ENCODE assay signal across 12 cellular contexts in genomic region chr2:46979611-46980010, GRCh38. TPM values are rescaled to one million over a fixed set of nuclear protein-coding genes. Genes with fewer than 3 reads are reported as not detected.
DNase-seq lines count a peak whose midpoint lies in the region; ATAC-seq and TF ChIP-seq lines count a peak whose summit lies in the region.
"Had no signal": no experiment of that assay in that cellular context is flagged by ENCODE, and none has a peak within 500 bp of the region (broad histone marks: within the 10 kb centered on the region; RNA-seq: fewer than 3 reads in every experiment).

No MANE protein-coding gene starts in this region.

- H3K27ac ChIP-seq in CD4-positive, CD25-positive, alpha-beta regulatory T cell (ENCODE audit: insufficient read depth, low read length, poor library complexity, severe bottlenecking), result peak overlapping the region; percentile 43
- H3K27ac ChIP-seq: right atrium auricular region had no signal

- no peak overlapping the region for H3K4me3 ChIP-seq in CD4-positive, CD25-positive, alpha-beta regulatory T cell (ENCODE audit: low read depth, low read length)
- H3K4me3 ChIP-seq: right atrium auricular region had no signal

- DNase-seq in CD4-positive, CD25-positive, alpha-beta regulatory T cell, result peak; percentile 9 to 57 (median 22)
- peak; percentile 47 to 49 for DNase-seq in activated T-cell treated with anti-CD3 and anti-CD28 coated beads, Interleukin-2, amount 50 U/mL, for 48 hours
- DNase-seq in naive B cell (peak; percentile 82), COR-L47 (lab: John Stamatoyannopoulos, UW) (no peak), SHP77 treated with DMSO at 0.1 percent for 48 hours (lab: John Stamatoyannopoulos, UW) (no peak), HFFc6 (no peak)
- DNase-seq: foreskin melanocyte, NCI-H1436 treated with DMSO at 0.1 percent for 48 hours, PC-3 had no signal

- H3K36me3 Mint-ChIP-seq in CD4-positive, CD25-positive, alpha-beta regulatory T cell, result peaks cover 32% of the 10 kb centered on the region
- peaks cover 10% of the 10 kb centered on the region for H3K36me3 Mint-ChIP-seq in IgD-negative memory B cell
- H3K36me3 Mint-ChIP-seq in naive B cell, result peaks cover 9 to 18% of the 10 kb centered on the region in 2 donors
- H3K36me3 Mint-ChIP-seq in HFFc6 (ENCODE audit: low read depth), result peaks cover 17% of the 10 kb centered on the region; the same call in 1 of the 2 replicates

- H3K4me1 Mint-ChIP-seq in CD4-positive, CD25-positive, alpha-beta regulatory T cell, result peaks cover 4 to 74% (median 40%) of the 10 kb centered on the region in 4 donors
- H3K4me1 Mint-ChIP-seq in IgD-negative memory B cell (peaks cover 48 to 63% (median 59%) of the 10 kb centered on the region in 3 donors), naive B cell (peaks cover 73 to 95% (median 87%) of the 10 kb centered on the region in 3 donors), HFFc6 (ENCODE audit: low read depth) (peaks cover 24% of the 10 kb centered on the region)

- peak; percentile 36 to 45 for ATAC-seq in CD4-positive, CD25-positive, alpha-beta regulatory T cell (ENCODE audit: low read depth in 2 of 2)
- ATAC-seq in naive B cell (ENCODE audit: low read depth in 2 of 2), result peak; percentile 68
- no peak for ATAC-seq in GM18858 (IDR thresholded peaks at IDR 0.05; ENCODE audit: unreplicated experiment)
- ATAC-seq: PC-3 had no signal

- no peaks in the 10 kb centered on the region for H3K9me3 Mint-ChIP-seq in CD4-positive, CD25-positive, alpha-beta regulatory T cell
- no peaks in the 10 kb centered on the region for H3K9me3 Mint-ChIP-seq in IgD-negative memory B cell
- H3K9me3 Mint-ChIP-seq in naive B cell, result no peaks in the 10 kb centered on the region
- no peaks in the 10 kb centered on the region for H3K9me3 Mint-ChIP-seq in HFFc6

- peak overlapping the region in 3 of 4 donors; percentile 17 to 71 (median 63) for H3K4me3 Mint-ChIP-seq in CD4-positive, CD25-positive, alpha-beta regulatory T cell
- H3K4me3 Mint-ChIP-seq in IgD-negative memory B cell, result peak overlapping the region; percentile 36 to 87 (median 62)
- peak overlapping the region; percentile 61 to 90 (median 80) for H3K4me3 Mint-ChIP-seq in naive B cell
- H3K4me3 Mint-ChIP-seq in HFFc6, result no peak overlapping the region

- no peaks in the 10 kb centered on the region for H3K27me3 ChIP-seq in CD4-positive, CD25-positive, alpha-beta regulatory T cell (ENCODE audit: control insufficient read depth, insufficient read depth, low read length)
- H3K27me3 ChIP-seq: right atrium auricular region had no signal

- H3K9me3 ChIP-seq in CD4-positive, CD25-positive, alpha-beta regulatory T cell (ENCODE audit: control insufficient read depth in 2 of 2, low read length in 2 of 2), result no peaks in the 10 kb centered on the region
- H3K9me3 ChIP-seq: right atrium auricular region had no signal

- H3K27ac Mint-ChIP-seq in CD4-positive, CD25-positive, alpha-beta regulatory T cell, result peak overlapping the region; percentile 86 to 93 (median 88)
- H3K27ac Mint-ChIP-seq in IgD-negative memory B cell, result peak overlapping the region; percentile 82 to 97 (median 96)
- H3K27ac Mint-ChIP-seq in naive B cell, result peak overlapping the region; percentile 96 to 99 (median 98)
- H3K27ac Mint-ChIP-seq in HFFc6, result no peak overlapping the region

- TF ChIP-seq CTCF in HFFc6 (IDR thresholded peaks at IDR 0.05), result no peak

- H3K27me3 Mint-ChIP-seq in CD4-positive, CD25-positive, alpha-beta regulatory T cell, result no peaks in the 10 kb centered on the region
- H3K27me3 Mint-ChIP-seq in IgD-negative memory B cell (no peaks in the 10 kb centered on the region), naive B cell (no peaks in the 10 kb centered on the region), HFFc6 (ENCODE audit: insufficient read depth) (no peaks in the 10 kb centered on the region; the same call in none of the 2 replicates)

- H3K4me1 ChIP-seq in CD4-positive, CD25-positive, alpha-beta regulatory T cell (ENCODE audit: control insufficient read depth, insufficient read depth, low read length, poor library complexity, severe bottlenecking), result peaks cover 40% of the 10 kb centered on the region

- peaks cover 63% of the 10 kb centered on the region for H3K36me3 ChIP-seq in CD4-positive, CD25-positive, alpha-beta regulatory T cell (ENCODE audit: control insufficient read depth, insufficient read depth, low read length)

RNA-seq across cellular contexts. Expression of gene TTC7A, which starts 38.6 kb away (rescaled TPM):
- 65.0 TPM for total RNA-seq in CD4-positive, CD25-positive, alpha-beta regulatory T cell
- 10 to 100 TPM; 14.5 to 18.3 (median 16.6) TPM for polyA plus RNA-seq in CD4-positive, CD25-positive, alpha-beta regulatory T cell
- polyA plus RNA-seq in IgD-negative memory B cell, result 46.9 TPM
- polyA plus RNA-seq in naive B cell (ENCODE audit: low read depth in 6 of 6), result 10 to 100 TPM; 27.7 to 77.8 (median 34.1) TPM
- total RNA-seq in HFFc6 (2021; fragmentation: NEBNext Ultra II Directional; extraction: Animal tissue kit (Norgen Biotek cat#: 25700)), result 10 to 100 TPM; 17.6 to 27.7 (median 23.2) TPM

Comparison
In these comparisons a context has a peak if more than half of its experiments do, and no peak if none do; other contexts are left out.
1. DNase-seq: peak in CD4-positive, CD25-positive, alpha-beta regulatory T cell (3 of 3), activated T-cell treated with anti-CD3 and anti-CD28 coated beads, Interleukin-2, amount 50 U/mL, for 48 hours (2 of 2) and naive B cell (single experiment); none in COR-L47 (single experiment), SHP77 treated with DMSO at 0.1 percent for 48 hours (single experiment) and HFFc6 (single experiment).